14 cellular contexts compared by ENCODE assay signal in genomic region chr13:95982144-95982543, GRCh38.
DNase-seq lines count a peak whose midpoint lies in the region; ATAC-seq, FAIRE-seq and TF ChIP-seq lines count a peak whose summit lies in the region.
"Had no signal": no experiment of that assay in that cellular context is flagged by ENCODE, and none has a peak within 500 bp of the region (broad histone marks: within the 10 kb centered on the region; RNA-seq: fewer than 3 reads in every experiment).

No MANE protein-coding gene starts in this region.

- TF ChIP-seq POLR2A in K562 (conservative IDR thresholded peaks at IDR 0.05), result no peak

- H3K4me1 ChIP-seq in K562 (replicated peaks in 1 of 2; ENCODE audit: control insufficient read depth in 2 of 2, insufficient read depth in 2 of 2, low read length in 2 of 2), result no peaks in the 10 kb centered on the region

- H3K36me3 ChIP-seq in K562 (ENCODE audit: control insufficient read depth, insufficient read depth, low read length), result no peaks in the 10 kb centered on the region

- H3K9ac ChIP-seq in K562 (ENCODE audit: insufficient read depth in 1 of 2, low read depth in 2 of 2, low read length in 2 of 2), result no peak overlapping the region

- TF ChIP-seq EP300 in Ishikawa (IDR thresholded peaks at IDR 0.05; ENCODE audit: borderline replicate concordance), result no peak
- no peak for TF ChIP-seq EP300 in K562 (IDR thresholded peaks at IDR 0.05; ENCODE audit: low read length)

- no peaks in the 10 kb centered on the region for H4K20me1 ChIP-seq in K562 (replicated peaks; ENCODE audit: control insufficient read depth, insufficient read depth, low read length)

- no peak overlapping the region for H3K27ac ChIP-seq in K562 (ENCODE audit: extremely low read depth, low read depth, low read length)

- no TSS peak for BruUV-seq in K562 (replicated peaks; lab: Mats Ljungman, UMichigan)

- in situ Hi-C loops in K562 (cut with MboI), result no loop called here

- WGBS in K562 (ENCODE audit: insufficient coverage, low coverage, missing lambda C conversion rate), result 62% methylated on average over 4 of the region's 4 CpGs

- H2AFZ ChIP-seq in K562 (ENCODE audit: low read depth, low read length), result no peak overlapping the region
- H2AFZ ChIP-seq: GM23338 had no signal

- H3K4me2 ChIP-seq in K562 (ENCODE audit: insufficient read depth, low read length), result no peak overlapping the region
- H3K4me2 ChIP-seq: GM23338 had no signal

- intact Hi-C loops in K562 (cut with micrococcal nuclease), result loop anchor here (5.0 to 10.0 kb wide), 2 partner anchors 117 to 360 kb away; no protein-coding TSS in a partner anchor

- no peak for TF ChIP-seq CTCF in K562 (IDR thresholded peaks at IDR 0.05 in 2 of 3, conservative IDR thresholded peaks at IDR 0.05 in 1 of 3; ENCODE audit: insufficient read depth in 2 of 3, low read depth in 1 of 3, low read length in 3 of 3)

- POLR2A ChIA-PET in K562 (lab: Yijun Ruan, JAX), result interaction anchor here (1.2 kb wide), 1 partner anchor 9 kb away, joined by 6 read pairs; no protein-coding TSS in a partner anchor

- CTCF ChIA-PET in K562 (lab: Yijun Ruan, JAX; ENCODE audit: low intra/inter-chr PET ratio), result no interaction called here

- H3K79me2 ChIP-seq in K562 (ENCODE audit: control insufficient read depth, insufficient read depth, low read length), result no peaks in the 10 kb centered on the region

- no peaks in the 10 kb centered on the region for H3K27me3 ChIP-seq in K562 (ENCODE audit: control insufficient read depth in 2 of 2, insufficient read depth in 2 of 2, low read length in 2 of 2)

- peak; percentile 23; the same call in 1 of the 3 replicates for ATAC-seq in K562
- no peak for ATAC-seq in HG03520 (IDR thresholded peaks at IDR 0.05; ENCODE audit: unreplicated experiment)
- ATAC-seq: GM23338 had no signal

- DNase-seq in NCI-H2196 (lab: John Stamatoyannopoulos, UW; ENCODE audit: unreplicated experiment) (peak; percentile 0), NCI-H2196 treated with DMSO at 0.1 percent for 48 hours (lab: John Stamatoyannopoulos, UW; ENCODE audit: unreplicated experiment) (no peak), NCI-H2171 (lab: John Stamatoyannopoulos, UW) (peak; percentile 1), K562 (ENCODE audit: extremely low read depth in 1 of 4, low spot score in 3 of 4) (peak in 1 of 4 experiments; percentile 8)
- no peak for DNase-seq in stimulated activated CD8-positive, alpha-beta memory T cell treated with anti-CD3 and anti-CD28 coated beads, Interleukin-4, amount 100 ng/mL, for 48 hours
- DNase-seq: C1 segment of cervical spinal cord; Calu3; CD4-positive, alpha-beta T cell; DMS 273 treated with DMSO at 0.1 percent for 48 hours; H7 had no signal

- no peak for FAIRE-seq in K562 (lab: Jason Lieb, UNC)
- FAIRE-seq: A204.1 had no signal

- no peak overlapping the region for H3K4me3 ChIP-seq in K562
- H3K4me3 ChIP-seq: GM23338 had no signal

- TF ChIP-seq RAD21 in Ishikawa (IDR thresholded peaks at IDR 0.05; ENCODE audit: low read depth) (no peak), K562 (CRISPR knock-in tag; conservative IDR thresholded peaks at IDR 0.05 in 1 of 2, IDR thresholded peaks at IDR 0.05 in 1 of 2) (no peak)

- H3K9me3 ChIP-seq in K562 (replicated peaks; ENCODE audit: control insufficient read depth, insufficient read depth, low read depth, low read length), result no peaks in the 10 kb centered on the region

- H3K9me1 ChIP-seq in K562 (ENCODE audit: control insufficient read depth, insufficient read depth, low read length), result no peaks in the 10 kb centered on the region

TF ChIP-seq in Ishikawa, 13 proteins besides CTCF, POLR2A, EP300 and RAD21:
- TF ChIP-seq NFIC (IDR thresholded peaks at IDR 0.05) (peak; percentile 64), YY1 (IDR thresholded peaks at IDR 0.05; ENCODE audit: low read depth) (no peak)
TF ChIP-seq in Ishikawa: peak in this region for 1.

TF ChIP-seq in K562, 482 proteins besides CTCF, POLR2A, EP300 and RAD21:
- TF ChIP-seq NFIX (CRISPR knock-in tag; IDR thresholded peaks at IDR 0.05; ENCODE audit: low read depth) (peak; percentile 60), NFIC (IDR thresholded peaks at IDR 0.05) (peak; percentile 79), ZNF124 (CRISPR knock-in tag; IDR thresholded peaks at IDR 0.05) (no peak), NFATC3 (IDR thresholded peaks at IDR 0.05) (no peak)

Comparison
In these comparisons a context has a peak if more than half of its experiments do, and no peak if none do; other contexts are left out.
1. DNase-seq: peak in NCI-H2196 (single experiment) and NCI-H2171 (single experiment); none in NCI-H2196 treated with DMSO at 0.1 percent for 48 hours (single experiment) and stimulated activated CD8-positive, alpha-beta memory T cell treated with anti-CD3 and anti-CD28 coated beads, Interleukin-4, amount 100 ng/mL, for 48 hours (single experiment).